In the genomic region with DNA sequence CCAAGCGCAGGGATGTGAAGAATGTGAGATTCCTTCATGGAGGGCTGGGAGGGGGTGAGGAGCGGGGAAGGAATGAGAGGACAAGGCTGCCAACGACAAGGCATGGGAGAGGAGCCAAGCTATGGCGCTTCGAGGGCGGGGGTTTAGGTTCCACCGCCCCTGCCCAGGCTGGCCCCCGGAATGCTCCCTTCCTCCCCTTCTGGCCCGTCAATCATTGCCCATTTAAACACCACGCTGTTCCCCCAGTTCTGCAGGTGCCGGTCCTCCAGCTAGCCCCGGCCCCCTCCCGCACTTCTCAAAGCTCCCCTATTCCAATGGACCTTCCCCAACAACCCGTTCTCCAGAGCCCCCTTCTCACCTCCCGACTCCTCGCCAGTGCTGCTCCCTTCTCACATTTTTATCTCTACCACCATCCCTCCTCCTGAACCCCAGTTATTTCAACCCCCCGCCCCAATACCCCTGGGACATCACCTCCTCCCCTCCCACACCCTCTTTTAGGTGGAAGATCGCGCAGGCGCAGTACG, we compare ENCODE assay signal across 2 cellular contexts.
A peak's percentile ranks its signal among the peaks of the same experiment; 100 is the strongest.
TF ChIP-seq lines count a peak whose summit lies in the region.

No MANE protein-coding gene starts in this region.

TF ChIP-seq in WTC11, 78 proteins besides CTCF, POLR2A, EP300 and RAD21 (continued from another document):
- TF ChIP-seq, protein P1, sequence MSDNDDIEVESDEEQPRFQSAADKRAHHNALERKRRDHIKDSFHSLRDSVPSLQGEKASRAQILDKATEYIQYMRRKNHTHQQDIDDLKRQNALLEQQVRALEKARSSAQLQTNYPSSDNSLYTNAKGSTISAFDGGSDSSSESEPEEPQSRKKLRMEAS (CRISPR knock-in tag; IDR thresholded peaks at IDR 0.05) = 0 out of 2 replicates have a peak, but pooled peaks have one; percentile 0
- TF ChIP-seq NFE2L1 (CRISPR knock-in tag; IDR thresholded peaks at IDR 0.05) (0 out of 2 replicates have a peak, but pooled peaks have one; percentile 39), ESRRA (CRISPR knock-in tag; IDR thresholded peaks at IDR 0.05; ENCODE audit: borderline replicate concordance) (no peak), EMX1 (CRISPR knock-in tag; IDR thresholded peaks at IDR 0.05) (no peak)
- TF ChIP-seq, protein P2, sequence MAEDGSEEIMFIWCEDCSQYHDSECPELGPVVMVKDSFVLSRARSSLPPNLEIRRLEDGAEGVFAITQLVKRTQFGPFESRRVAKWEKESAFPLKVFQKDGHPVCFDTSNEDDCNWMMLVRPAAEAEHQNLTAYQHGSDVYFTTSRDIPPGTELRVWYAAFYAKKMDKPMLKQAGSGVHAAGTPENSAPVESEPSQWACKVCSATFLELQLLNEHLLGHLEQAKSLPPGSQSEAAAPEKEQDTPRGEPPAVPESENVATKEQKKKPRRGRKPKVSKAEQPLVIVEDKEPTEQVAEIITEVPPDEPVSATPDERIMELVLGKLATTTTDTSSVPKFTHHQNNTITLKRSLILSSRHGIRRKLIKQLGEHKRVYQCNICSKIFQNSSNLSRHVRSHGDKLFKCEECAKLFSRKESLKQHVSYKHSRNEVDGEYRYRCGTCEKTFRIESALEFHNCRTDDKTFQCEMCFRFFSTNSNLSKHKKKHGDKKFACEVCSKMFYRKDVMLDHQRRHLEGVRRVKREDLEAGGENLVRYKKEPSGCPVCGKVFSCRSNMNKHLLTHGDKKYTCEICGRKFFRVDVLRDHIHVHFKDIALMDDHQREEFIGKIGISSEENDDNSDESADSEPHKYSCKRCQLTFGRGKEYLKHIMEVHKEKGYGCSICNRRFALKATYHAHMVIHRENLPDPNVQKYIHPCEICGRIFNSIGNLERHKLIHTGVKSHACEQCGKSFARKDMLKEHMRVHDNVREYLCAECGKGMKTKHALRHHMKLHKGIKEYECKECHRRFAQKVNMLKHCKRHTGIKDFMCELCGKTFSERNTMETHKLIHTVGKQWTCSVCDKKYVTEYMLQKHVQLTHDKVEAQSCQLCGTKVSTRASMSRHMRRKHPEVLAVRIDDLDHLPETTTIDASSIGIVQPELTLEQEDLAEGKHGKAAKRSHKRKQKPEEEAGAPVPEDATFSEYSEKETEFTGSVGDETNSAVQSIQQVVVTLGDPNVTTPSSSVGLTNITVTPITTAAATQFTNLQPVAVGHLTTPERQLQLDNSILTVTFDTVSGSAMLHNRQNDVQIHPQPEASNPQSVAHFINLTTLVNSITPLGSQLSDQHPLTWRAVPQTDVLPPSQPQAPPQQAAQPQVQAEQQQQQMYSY (CRISPR knock-in tag; IDR thresholded peaks at IDR 0.05) = 0 out of 2 replicates have a peak, but pooled peaks have one; percentile 9

TF ChIP-seq in neural cell, 6 proteins besides CTCF, POLR2A, EP300 and RAD21 (continued from another document):
- TF ChIP-seq, protein P3, sequence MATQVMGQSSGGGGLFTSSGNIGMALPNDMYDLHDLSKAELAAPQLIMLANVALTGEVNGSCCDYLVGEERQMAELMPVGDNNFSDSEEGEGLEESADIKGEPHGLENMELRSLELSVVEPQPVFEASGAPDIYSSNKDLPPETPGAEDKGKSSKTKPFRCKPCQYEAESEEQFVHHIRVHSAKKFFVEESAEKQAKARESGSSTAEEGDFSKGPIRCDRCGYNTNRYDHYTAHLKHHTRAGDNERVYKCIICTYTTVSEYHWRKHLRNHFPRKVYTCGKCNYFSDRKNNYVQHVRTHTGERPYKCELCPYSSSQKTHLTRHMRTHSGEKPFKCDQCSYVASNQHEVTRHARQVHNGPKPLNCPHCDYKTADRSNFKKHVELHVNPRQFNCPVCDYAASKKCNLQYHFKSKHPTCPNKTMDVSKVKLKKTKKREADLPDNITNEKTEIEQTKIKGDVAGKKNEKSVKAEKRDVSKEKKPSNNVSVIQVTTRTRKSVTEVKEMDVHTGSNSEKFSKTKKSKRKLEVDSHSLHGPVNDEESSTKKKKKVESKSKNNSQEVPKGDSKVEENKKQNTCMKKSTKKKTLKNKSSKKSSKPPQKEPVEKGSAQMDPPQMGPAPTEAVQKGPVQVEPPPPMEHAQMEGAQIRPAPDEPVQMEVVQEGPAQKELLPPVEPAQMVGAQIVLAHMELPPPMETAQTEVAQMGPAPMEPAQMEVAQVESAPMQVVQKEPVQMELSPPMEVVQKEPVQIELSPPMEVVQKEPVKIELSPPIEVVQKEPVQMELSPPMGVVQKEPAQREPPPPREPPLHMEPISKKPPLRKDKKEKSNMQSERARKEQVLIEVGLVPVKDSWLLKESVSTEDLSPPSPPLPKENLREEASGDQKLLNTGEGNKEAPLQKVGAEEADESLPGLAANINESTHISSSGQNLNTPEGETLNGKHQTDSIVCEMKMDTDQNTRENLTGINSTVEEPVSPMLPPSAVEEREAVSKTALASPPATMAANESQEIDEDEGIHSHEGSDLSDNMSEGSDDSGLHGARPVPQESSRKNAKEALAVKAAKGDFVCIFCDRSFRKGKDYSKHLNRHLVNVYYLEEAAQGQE (IDR thresholded peaks at IDR 0.05; ENCODE audit: borderline replicate concordance) = peak; percentile 62
- TF ChIP-seq SMC3 (conservative IDR thresholded peaks at IDR 0.05; ENCODE audit: poor library complexity) = no peak
